8 cellular contexts compared by ENCODE assay signal in the genomic region with DNA sequence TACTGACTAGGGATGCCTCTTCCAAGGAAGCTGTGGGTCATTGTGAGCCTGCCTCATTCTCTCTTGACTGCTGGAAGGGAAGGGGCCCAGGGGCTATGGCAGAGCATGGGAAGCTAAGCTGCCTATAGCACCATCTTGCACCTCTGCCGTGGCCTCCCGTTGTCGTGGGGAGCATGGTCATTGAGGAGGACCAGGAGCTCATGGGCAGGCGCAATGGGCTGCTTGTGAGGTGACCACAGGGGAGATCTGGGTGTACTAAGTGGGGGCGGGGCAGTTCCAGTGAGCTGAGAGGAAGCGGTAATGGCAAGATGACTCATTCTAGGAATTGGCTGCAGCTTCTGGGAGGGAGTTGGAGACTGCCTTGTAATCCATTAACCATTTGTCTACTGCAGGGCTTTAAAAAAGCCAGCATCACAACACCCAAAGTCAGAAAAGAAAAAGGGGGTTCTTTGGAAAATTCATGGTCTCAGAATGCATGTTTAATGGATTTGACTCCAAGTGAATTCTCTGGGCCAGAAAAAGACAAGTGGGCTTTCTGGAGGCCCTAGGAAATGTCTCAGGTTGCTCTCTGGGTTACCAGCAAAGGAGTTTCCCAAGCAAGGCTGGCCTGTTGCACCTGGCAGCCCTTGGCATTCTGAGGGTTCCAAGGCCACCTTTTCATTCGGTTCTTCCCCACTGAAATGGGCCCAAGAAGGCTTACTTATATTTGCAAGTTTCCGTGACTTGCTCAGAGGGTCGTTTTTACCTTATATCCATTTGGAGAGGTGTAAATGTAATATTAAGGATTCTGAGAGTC. TPM values are rescaled to one million over a fixed set of nuclear protein-coding genes. Genes with fewer than 3 reads are reported as not detected.
DNase-seq lines count a peak whose midpoint lies in the region; ATAC-seq and TF ChIP-seq lines count a peak whose summit lies in the region.

No MANE protein-coding gene starts in this region.

- H3K4me1 Mint-ChIP-seq in glutamatergic neuron (ENCODE audit: low read depth, unreplicated experiment) = peaks cover 46% of the 10 kb centered on the region

- ATAC-seq in activated naive CD4-positive, alpha-beta T cell treated with anti-CD3 and anti-CD28 coated beads, Interleukin-2, amount 50 U/mL, for 72 hours = peak in 1 of 2 donors; percentile 3
- ATAC-seq in GM18868 (IDR thresholded peaks at IDR 0.05; ENCODE audit: unreplicated experiment) = no peak

- no peaks in the 10 kb centered on the region for H3K9me3 Mint-ChIP-seq in activated naive CD4-positive, alpha-beta T cell treated with anti-CD3 and anti-CD28 coated beads, Interleukin-2, amount 50 U/mL, for 72 hours
- peaks cover 2% of the 10 kb centered on the region for H3K9me3 Mint-ChIP-seq in glutamatergic neuron (ENCODE audit: unreplicated experiment)

- H3K27me3 Mint-ChIP-seq in glutamatergic neuron (ENCODE audit: unreplicated experiment) = peaks cover 8% of the 10 kb centered on the region

- DNase-seq in DMS53 treated with DMSO at 0.1 percent for 48 hours (lab: John Stamatoyannopoulos, UW; ENCODE audit: unreplicated experiment) (peak; percentile 63), HCEC 1CT (peak; percentile 98), RKO (ENCODE audit: low spot score) (peak; percentile 99), glutamatergic neuron (peak; percentile 70), pons (ENCODE audit: low spot score) (peak; percentile 57), NCI-H128 (lab: John Stamatoyannopoulos, UW; ENCODE audit: unreplicated experiment) (no peak)
- peak; percentile 39 to 74 for DNase-seq in activated naive CD4-positive, alpha-beta T cell treated with anti-CD3 and anti-CD28 coated beads, Interleukin-2, amount 50 U/mL, for 72 hours (ENCODE audit: low spot score in 2 of 2)

- peak overlapping the region; percentile 36 for H3K4me3 Mint-ChIP-seq in glutamatergic neuron (ENCODE audit: unreplicated experiment)

- H3K27ac Mint-ChIP-seq in activated naive CD4-positive, alpha-beta T cell treated with anti-CD3 and anti-CD28 coated beads, Interleukin-2, amount 50 U/mL, for 72 hours = peak overlapping the region; percentile 39 to 92
- no peak overlapping the region for H3K27ac Mint-ChIP-seq in glutamatergic neuron (ENCODE audit: unreplicated experiment)

- H3K36me3 Mint-ChIP-seq in activated naive CD4-positive, alpha-beta T cell treated with anti-CD3 and anti-CD28 coated beads, Interleukin-2, amount 50 U/mL, for 72 hours = peaks cover 48 to 70% of the 10 kb centered on the region in 2 donors
- no peaks in the 10 kb centered on the region for H3K36me3 Mint-ChIP-seq in glutamatergic neuron (ENCODE audit: unreplicated experiment)

- no peak for TF ChIP-seq CTCF in glutamatergic neuron (IDR thresholded peaks at IDR 0.05; ENCODE audit: partially characterized antibody, unreplicated experiment)

RNA-seq across cellular contexts. Expression of gene DUSP5, which starts 3.6 kb away (rescaled TPM):
- 10 to 100 TPM; 23.0 to 32.4 TPM for total RNA-seq in activated naive CD4-positive, alpha-beta T cell treated with anti-CD3 and anti-CD28 coated beads, Interleukin-2, amount 50 U/mL, for 72 hours
- 2.4 TPM for total RNA-seq in glutamatergic neuron (ENCODE audit: unreplicated experiment)
